24 cellular contexts compared by ENCODE assay signal in genomic region chr5:143342607-143343006, GRCh38.
A peak's percentile ranks its signal among the peaks of the same experiment; 100 is the strongest.
DNase-seq lines count a peak whose midpoint lies in the region; ATAC-seq and FAIRE-seq lines count a peak whose summit lies in the region.
"Had no signal": no experiment of that assay in that cellular context is flagged by ENCODE, and none has a peak within 500 bp of the region (broad histone marks: within the 10 kb centered on the region; RNA-seq: fewer than 3 reads in every experiment).

No MANE protein-coding gene starts in this region.

- H3K27ac Mint-ChIP-seq in activated CD4-positive, alpha-beta memory T cell treated with anti-CD3 and anti-CD28 coated beads for 36 hours: peak overlapping the region; percentile 87
- H3K27ac Mint-ChIP-seq in activated CD4-positive, alpha-beta memory T cell treated with anti-CD3 and anti-CD28 coated beads, Interleukin-2, amount 10 ng/mL, durations not matched to agents 7 days and 5 days: no peak overlapping the region
- H3K27ac Mint-ChIP-seq: activated CD4-positive, alpha-beta T cell treated with anti-CD3 and anti-CD28 coated beads, Interleukin-2, amount 10 ng/mL, durations not matched to agents 7 days and 5 days; GM23338 had no signal

- H3K4me1 Mint-ChIP-seq in activated CD4-positive, alpha-beta memory T cell treated with anti-CD3 and anti-CD28 coated beads for 36 hours (ENCODE audit: low read depth): peaks cover 57% of the 10 kb centered on the region
- H3K4me1 Mint-ChIP-seq in activated CD4-positive, alpha-beta memory T cell treated with anti-CD3 and anti-CD28 coated beads, Interleukin-2, amount 10 ng/mL, durations not matched to agents 7 days and 5 days: peaks cover 27% of the 10 kb centered on the region

- no peak overlapping the region for H3K4me3 Mint-ChIP-seq in activated CD4-positive, alpha-beta memory T cell treated with anti-CD3 and anti-CD28 coated beads for 36 hours
- no peak overlapping the region for H3K4me3 Mint-ChIP-seq in activated CD4-positive, alpha-beta memory T cell treated with anti-CD3 and anti-CD28 coated beads, Interleukin-2, amount 10 ng/mL, durations not matched to agents 7 days and 5 days
- H3K4me3 Mint-ChIP-seq: activated CD4-positive, alpha-beta T cell treated with anti-CD3 and anti-CD28 coated beads, Interleukin-2, amount 10 ng/mL, durations not matched to agents 7 days and 5 days; GM23338 had no signal

- POLR2A ChIA-PET in activated CD4-positive, alpha-beta memory T cell treated with anti-CD3 and anti-CD28 coated beads for 36 hours (lab: Charles Lee): no interaction called here
- POLR2A ChIA-PET in activated CD4-positive, alpha-beta memory T cell treated with anti-CD3 and anti-CD28 coated beads, Interleukin-2, amount 10 ng/mL, durations not matched to agents 7 days and 5 days (lab: Charles Lee): no interaction called here

- H3K4me1 ChIP-seq in Karpas-422 (ENCODE audit: low read length) (peaks cover 44% of the 10 kb centered on the region), small intestine (ENCODE audit: control insufficient read depth in 2 of 2, insufficient read depth in 1 of 2, low read depth in 1 of 2, low read length in 1 of 2) (no peaks in the 10 kb centered on the region)

- H3K27ac ChIP-seq in Karpas-422 (ENCODE audit: low read length) (peak overlapping the region; percentile 53; the same call in 1 of the 2 replicates), small intestine (ENCODE audit: low read depth in 1 of 2, low read length in 1 of 2) (no peak overlapping the region)
- H3K27ac ChIP-seq: ascending aorta, C4-2B, Peyer's patch had no signal

- peaks cover 13% of the 10 kb centered on the region for H3K36me3 Mint-ChIP-seq in activated CD4-positive, alpha-beta memory T cell treated with anti-CD3 and anti-CD28 coated beads for 36 hours
- H3K36me3 Mint-ChIP-seq in activated CD4-positive, alpha-beta memory T cell treated with anti-CD3 and anti-CD28 coated beads, Interleukin-2, amount 10 ng/mL, durations not matched to agents 7 days and 5 days (ENCODE audit: low read depth): peaks cover 23% of the 10 kb centered on the region

- H4K20me1 ChIP-seq in Karpas-422 (ENCODE audit: insufficient read depth, low read depth, low read length): peaks cover 43% of the 10 kb centered on the region

- no peaks in the 10 kb centered on the region for H3K27me3 Mint-ChIP-seq in activated CD4-positive, alpha-beta memory T cell treated with anti-CD3 and anti-CD28 coated beads for 36 hours
- no peaks in the 10 kb centered on the region for H3K27me3 Mint-ChIP-seq in activated CD4-positive, alpha-beta memory T cell treated with anti-CD3 and anti-CD28 coated beads, Interleukin-2, amount 10 ng/mL, durations not matched to agents 7 days and 5 days
- H3K27me3 Mint-ChIP-seq: activated CD4-positive, alpha-beta T cell treated with anti-CD3 and anti-CD28 coated beads, Interleukin-2, amount 10 ng/mL, durations not matched to agents 7 days and 5 days; naive thymus-derived CD4-positive, alpha-beta T cell had no signal

- ATAC-seq in esophagus mucosa: peak; percentile 31
- ATAC-seq: GM23338; naive thymus-derived CD4-positive, alpha-beta T cell; SK-N-SH treated with all-trans-retinoic acid at 6 μM for 48 hours had no signal

- 86 to 94% (median 86%) methylated on average over 5 of the region's 5 CpGs for WGBS in small intestine, 3 donors

- peaks cover 71% of the 10 kb centered on the region for H3K36me3 ChIP-seq in Karpas-422 (ENCODE audit: insufficient read depth, low read length)
- peaks cover 0 to 3% of the 10 kb centered on the region in 2 donors for H3K36me3 ChIP-seq in small intestine (ENCODE audit: control insufficient read depth in 2 of 2, insufficient read depth in 2 of 2, low read length in 2 of 2)
- H3K36me3 ChIP-seq: ascending aorta, Peyer's patch had no signal

- intact Hi-C loops in activated CD4-positive, alpha-beta memory T cell treated with anti-CD3 and anti-CD28 coated beads for 36 hours (cut with micrococcal nuclease): loop anchor here (1.0 kb wide), 2 partner anchors 9 to 333 kb away; no protein-coding TSS in a partner anchor

- no peak overlapping the region for H3K9ac ChIP-seq in Karpas-422 (ENCODE audit: low read length)

- H3K4me3 ChIP-seq in Karpas-422 (ENCODE audit: low read length): no peak overlapping the region
- no peak overlapping the region for H3K4me3 ChIP-seq in small intestine (ENCODE audit: low read depth in 1 of 2, low read length in 2 of 2)
- H3K4me3 ChIP-seq: ascending aorta, GM23338, lung, Peyer's patch had no signal

- H3K9me3 ChIP-seq in Karpas-422 (ENCODE audit: low read length) (no peaks in the 10 kb centered on the region), small intestine (ENCODE audit: control insufficient read depth, low read depth) (no peaks in the 10 kb centered on the region)
- H3K9me3 ChIP-seq: ascending aorta, Peyer's patch had no signal

- no peak for FAIRE-seq in small intestine (lab: Jason Lieb, UNC)
- FAIRE-seq: colon, frontal cortex had no signal

- H2AFZ ChIP-seq in Karpas-422 (ENCODE audit: low read length): no peak overlapping the region
- H2AFZ ChIP-seq: GM23338 had no signal

- H3K4me2 ChIP-seq in Karpas-422 (ENCODE audit: low read depth, low read length, poor library complexity, severe bottlenecking): no peak overlapping the region
- H3K4me2 ChIP-seq: GM23338 had no signal

- DNase-seq in activated CD4-positive, alpha-beta memory T cell treated with anti-CD3 and anti-CD28 coated beads for 36 hours: no peak
- DNase-seq in activated CD4-positive, alpha-beta memory T cell treated with anti-CD3 and anti-CD28 coated beads, Interleukin-2, amount 10 ng/mL, durations not matched to agents 7 days and 5 days: no peak
- DNase-seq in Karpas-422 (no peak), small intestine (peak; percentile 14), NCI-H2081 (lab: John Stamatoyannopoulos, UW) (no peak), NK-92 (lab: John Stamatoyannopoulos, UW; ENCODE audit: unreplicated experiment) (no peak), GOT3 (lab: John Stamatoyannopoulos, UW) (no peak)
- DNase-seq: activated CD4-positive, alpha-beta T cell treated with anti-CD3 and anti-CD28 coated beads, Interleukin-2, amount 10 ng/mL, durations not matched to agents 7 days and 5 days; DMS53; KG1; naive thymus-derived CD4-positive, alpha-beta T cell; NCI-H1105; NCI-H2171 treated with DMSO at 0.1 percent for 48 hours; NCI-H748 treated with DMSO at 0.1 percent for 48 hours; Peyer's patch; T1000 had no signal

- no peaks in the 10 kb centered on the region for H3K9me3 Mint-ChIP-seq in activated CD4-positive, alpha-beta memory T cell treated with anti-CD3 and anti-CD28 coated beads for 36 hours
- H3K9me3 Mint-ChIP-seq in activated CD4-positive, alpha-beta memory T cell treated with anti-CD3 and anti-CD28 coated beads, Interleukin-2, amount 10 ng/mL, durations not matched to agents 7 days and 5 days: no peaks in the 10 kb centered on the region
- H3K9me3 Mint-ChIP-seq: GM23338 had no signal

- H3K27me3 ChIP-seq in Karpas-422 (ENCODE audit: low read length) (no peaks in the 10 kb centered on the region), small intestine (ENCODE audit: control insufficient read depth in 2 of 2, insufficient read depth in 2 of 2, low read length in 2 of 2) (no peaks in the 10 kb centered on the region)
- H3K27me3 ChIP-seq: ascending aorta, Peyer's patch had no signal

- no peaks in the 10 kb centered on the region for H3K9me2 ChIP-seq in Karpas-422 (replicated peaks; ENCODE audit: insufficient read depth, low read length)

- peaks cover 100% of the 10 kb centered on the region for H3K79me2 ChIP-seq in Karpas-422 (ENCODE audit: low read length)

- CTCF ChIA-PET in activated CD4-positive, alpha-beta memory T cell treated with anti-CD3 and anti-CD28 coated beads for 36 hours (lab: Charles Lee): interaction anchor here (1.6 kb wide), 1 partner anchor 340 kb away, joined by 3 read pairs; no protein-coding TSS in a partner anchor
- CTCF ChIA-PET in activated CD4-positive, alpha-beta memory T cell treated with anti-CD3 and anti-CD28 coated beads, Interleukin-2, amount 10 ng/mL, durations not matched to agents 7 days and 5 days (lab: Charles Lee): no interaction called here
